In genomic region chr1:215323992-215324391, GRCh38 we compare ENCODE assay signal across 6 cellular contexts.
DNase-seq lines count a peak whose midpoint lies in the region; ATAC-seq, FAIRE-seq and TF ChIP-seq lines count a peak whose summit lies in the region.
"Not testable (repeated sequence)": the region's sequence is repeated elsewhere in the genome, so short reads cannot be mapped to it uniquely, and the experiment has no call there.

No MANE protein-coding gene starts in this region.

- not testable (repeated sequence) for DNase-seq in A549 (ENCODE audit: low read depth in 1 of 2, low spot score in 1 of 2); endodermal cell
- DNase-seq in K562 (ENCODE audit: extremely low read depth in 1 of 4, low spot score in 3 of 4) (peak in 1 of 4 experiments; percentile 1), mesendoderm (peak; percentile 8), posterior vena cava (ENCODE audit: low spot score) (peak; percentile 35)

- not testable (repeated sequence) for H3K79me1 ChIP-seq in mesendoderm (ENCODE audit: low read length)

- not testable (repeated sequence) for TF ChIP-seq POLR2A in A549 (IDR thresholded peaks at IDR 0.05; ENCODE audit: low read length); K562 (conservative IDR thresholded peaks at IDR 0.05)

- TF ChIP-seq CTCF in A549 (IDR thresholded peaks at IDR 0.05); HEK293 (tag by site-specific recombination; IDR thresholded peaks at IDR 0.05); K562 (IDR thresholded peaks at IDR 0.05 in 2 of 3, conservative IDR thresholded peaks at IDR 0.05 in 1 of 3; ENCODE audit: insufficient read depth in 2 of 3, low read depth in 1 of 3, low read length in 3 of 3); endodermal cell (conservative IDR thresholded peaks at IDR 0.05): not testable (repeated sequence)

- H3K4me1 ChIP-seq in A549; HEK293 (ENCODE audit: control insufficient read depth, insufficient read depth, low read length); K562 (replicated peaks in 1 of 2; ENCODE audit: control insufficient read depth in 2 of 2, insufficient read depth in 2 of 2, low read length in 2 of 2); endodermal cell (ENCODE audit: control insufficient read depth, insufficient read depth, low read length); mesendoderm (ENCODE audit: control insufficient read depth, low read depth, low read length): not testable (repeated sequence)

- in situ Hi-C loops in K562 (cut with MboI): not testable (repeated sequence)

- H2AK5ac ChIP-seq in mesendoderm (ENCODE audit: low read length): not testable (repeated sequence)

- not testable (repeated sequence) for H2BK15ac ChIP-seq in mesendoderm (replicated peaks; ENCODE audit: low read depth)

- H3K4me3 ChIP-seq in A549; HEK293 (ENCODE audit: low read depth, low read length); K562; mesendoderm (ENCODE audit: low read length): not testable (repeated sequence)
- peak overlapping the region; percentile 29 for H3K4me3 ChIP-seq in endodermal cell (ENCODE audit: low read length)

- H2BK5ac ChIP-seq in mesendoderm (ENCODE audit: low read length): not testable (repeated sequence)

- not testable (repeated sequence) for H3K4ac ChIP-seq in mesendoderm (ENCODE audit: low read depth, low read length)

- not testable (repeated sequence) for BruUV-seq in K562 (replicated peaks; lab: Mats Ljungman, UMichigan)

- not testable (repeated sequence) for H3K4me1 Mint-ChIP-seq in endodermal cell

- H3K23ac ChIP-seq in mesendoderm (ENCODE audit: low read length): not testable (repeated sequence)

- H3K27ac ChIP-seq in A549; HEK293 (ENCODE audit: extremely low read depth, low read depth, low read length); K562 (ENCODE audit: extremely low read depth, low read depth, low read length); endodermal cell (ENCODE audit: low read depth, low read length); mesendoderm (ENCODE audit: low read depth, low read length): not testable (repeated sequence)

- H3K79me2 ChIP-seq in K562 (ENCODE audit: control insufficient read depth, insufficient read depth, low read length); mesendoderm (ENCODE audit: control insufficient read depth, insufficient read depth, low read length): not testable (repeated sequence)

- TF ChIP-seq RAD21 in A549 (conservative IDR thresholded peaks at IDR 0.05 in 1 of 2, IDR thresholded peaks at IDR 0.05 in 1 of 2); K562 (CRISPR knock-in tag; conservative IDR thresholded peaks at IDR 0.05 in 1 of 2, IDR thresholded peaks at IDR 0.05 in 1 of 2): not testable (repeated sequence)

- not testable (repeated sequence) for FAIRE-seq in A549 (lab: Jason Lieb, UNC); K562 (lab: Jason Lieb, UNC)

- ATAC-seq in A549, K562: not testable (repeated sequence)

- not testable (repeated sequence) for H4K5ac ChIP-seq in mesendoderm (ENCODE audit: low read length)

- H3K4me3 Mint-ChIP-seq in endodermal cell: not testable (repeated sequence)

- H3K18ac ChIP-seq in mesendoderm (ENCODE audit: low read length): not testable (repeated sequence)

- not testable (repeated sequence) for TF ChIP-seq EP300 in A549 (IDR thresholded peaks at IDR 0.05); K562 (IDR thresholded peaks at IDR 0.05; ENCODE audit: low read length)

- H3K27me3 Mint-ChIP-seq in endodermal cell (ENCODE audit: insufficient read depth): not testable (repeated sequence)

- POLR2A ChIA-PET in A549 (lab: Yijun Ruan, JAX); HEK293 (lab: Yijun Ruan, JAX); K562 (lab: Yijun Ruan, JAX): not testable (repeated sequence)

- H4K20me1 ChIP-seq in K562 (replicated peaks; ENCODE audit: control insufficient read depth, insufficient read depth, low read length): not testable (repeated sequence)

- H3K27me3 ChIP-seq in K562 (ENCODE audit: control insufficient read depth in 2 of 2, insufficient read depth in 2 of 2, low read length in 2 of 2); endodermal cell (ENCODE audit: control insufficient read depth, insufficient read depth, low read length, poor library complexity, severe bottlenecking); mesendoderm (ENCODE audit: insufficient read depth, low read length, poor library complexity): not testable (repeated sequence)

- H3K36me3 ChIP-seq in HEK293 (ENCODE audit: control insufficient read depth in 2 of 2, insufficient read depth in 1 of 2, low read length in 2 of 2); K562 (ENCODE audit: control insufficient read depth, insufficient read depth, low read length); endodermal cell (ENCODE audit: control insufficient read depth, insufficient read depth, low read length); mesendoderm (ENCODE audit: control insufficient read depth, insufficient read depth, low read length): not testable (repeated sequence)

- H3K9me1 ChIP-seq in K562 (ENCODE audit: control insufficient read depth, insufficient read depth, low read length): not testable (repeated sequence)

- H2BK120ac ChIP-seq in mesendoderm (ENCODE audit: low read depth, low read length): not testable (repeated sequence)

- peaks cover 49% of the 10 kb centered on the region for H3K9me3 Mint-ChIP-seq in endodermal cell

- H3K4me2 ChIP-seq in A549; K562 (ENCODE audit: insufficient read depth, low read length); mesendoderm (ENCODE audit: low read length): not testable (repeated sequence)

- H3K36me3 Mint-ChIP-seq in endodermal cell (ENCODE audit: low read depth): not testable (repeated sequence)

- not testable (repeated sequence) for H3K27ac Mint-ChIP-seq in endodermal cell

- CTCF ChIA-PET in A549 (lab: Yijun Ruan, JAX): interaction anchor here (0.9 kb wide), 1 partner anchor 27 kb away, joined by 3 read pairs; no protein-coding TSS in a partner anchor
- CTCF ChIA-PET in HEK293 (lab: Yijun Ruan, JAX); K562 (lab: Yijun Ruan, JAX; ENCODE audit: low intra/inter-chr PET ratio): not testable (repeated sequence)

- H3K9ac ChIP-seq in K562 (ENCODE audit: insufficient read depth in 1 of 2, low read depth in 2 of 2, low read length in 2 of 2); endodermal cell (ENCODE audit: extremely low read depth, low read length, poor library complexity, severe bottlenecking); mesendoderm (ENCODE audit: low read length): not testable (repeated sequence)

- intact Hi-C loops in K562 (cut with micrococcal nuclease); posterior vena cava (cut with DNase I): not testable (repeated sequence)

- H2AFZ ChIP-seq in K562 (ENCODE audit: low read depth, low read length): not testable (repeated sequence)

- H3K56ac ChIP-seq in mesendoderm (ENCODE audit: low read length): not testable (repeated sequence)

- H3K9me3 ChIP-seq in A549; HEK293 (ENCODE audit: control insufficient read depth, insufficient read depth, low read depth, low read length); K562 (replicated peaks; ENCODE audit: control insufficient read depth, insufficient read depth, low read depth, low read length): not testable (repeated sequence)
- peaks cover 34% of the 10 kb centered on the region for H3K9me3 ChIP-seq in endodermal cell (ENCODE audit: control insufficient read depth, low read length)

- WGBS in A549 (ENCODE audit: missing lambda C conversion rate): 21% methylated on average over 3 of the region's 3 CpGs
- whole genome bisulfite sequencing in K562 (ENCODE audit: insufficient coverage, low coverage, missing lambda C conversion rate): 4% methylated on average over 3 of the region's 3 CpGs
- WGBS in endodermal cell (ENCODE audit: insufficient coverage in 1 of 2, insufficient read length in 1 of 2), 2 experiments: 80 to 96% methylated on average over 1 to 3 of the region's 3 CpGs
- no CpG with 5 or more reads among the region's 3 CpGs for WGBS in mesendoderm (ENCODE audit: extremely low coverage, insufficient coverage, low lambda C conversion rate)

- H4K8ac ChIP-seq in mesendoderm (ENCODE audit: low read depth, low read length): not testable (repeated sequence)

TF ChIP-seq in A549, 52 proteins besides CTCF, POLR2A, EP300 and RAD21:
- peak; percentile 83 for TF ChIP-seq ZFP36 (IDR thresholded peaks at IDR 0.05; ENCODE audit: borderline replicate concordance, partially characterized antibody)

TF ChIP-seq in HEK293, 187 proteins besides CTCF, POLR2A, EP300 and RAD21:
- TF ChIP-seq ZNF585B (tag by site-specific recombination; IDR thresholded peaks at IDR 0.05) (peak; percentile 91), SETDB1 (IDR thresholded peaks at IDR 0.05; ENCODE audit: insufficient read length, low read length) (peak; percentile 52)
TF ChIP-seq in HEK293: peak in this region for 2; not testable (repeated sequence) for 185.

TF ChIP-seq in K562, 482 proteins besides CTCF, POLR2A, EP300 and RAD21:
- peak; percentile 69 for TF ChIP-seq ZFP36 (IDR thresholded peaks at IDR 0.05; ENCODE audit: low read depth, low read length, partially characterized antibody)
